ENCODE assay signal across 9 cellular contexts in genomic region chr12:64082866-64083268, GRCh38.
A peak's percentile ranks its signal among the peaks of the same experiment; 100 is the strongest.
DNase-seq lines count a peak whose midpoint lies in the region; ATAC-seq and TF ChIP-seq lines count a peak whose summit lies in the region.
"Had no signal": no experiment of that assay in that cellular context is flagged by ENCODE, and none has a peak within 500 bp of the region (broad histone marks: within the 10 kb centered on the region; RNA-seq: fewer than 3 reads in every experiment).

No MANE protein-coding gene starts in this region.

- H3K9me3 ChIP-seq in prostate gland, result no peaks in the 10 kb centered on the region
- H3K9me3 ChIP-seq in smooth muscle cell (replicated peaks; ENCODE audit: low read depth), result no peaks in the 10 kb centered on the region

- DNase-seq in AG10803 (ENCODE audit: low read depth), result no peak
- DNase-seq in NCI-H510A treated with DMSO at 0.1 percent for 48 hours (lab: John Stamatoyannopoulos, UW), result peak; percentile 94
- no peak for DNase-seq in fibroblast of the aortic adventitia (ENCODE audit: low read depth)
- DNase-seq in prostate gland (ENCODE audit: low spot score), result no peak
- no peak for DNase-seq in NCI-H2171 treated with DMSO at 0.1 percent for 48 hours (lab: John Stamatoyannopoulos, UW)
- DNase-seq in smooth muscle cell (lab: John Stamatoyannopoulos, UW; ENCODE audit: unreplicated experiment), result no peak
- no peak for DNase-seq in cortex of kidney (lab: John Stamatoyannopoulos, UW)
- DNase-seq: activated effector memory CD4-positive, alpha-beta T cell treated with anti-CD3 and anti-CD28 coated beads, Interleukin-2, amount 50 U/mL, for 16 hours had no signal

- H3K4me2 ChIP-seq in smooth muscle cell, result no peak overlapping the region

- 48% methylated on average over 1 of the region's 1 CpG for WGBS in prostate gland
- WGBS in smooth muscle cell (ENCODE audit: low lambda C conversion rate), result 81% methylated on average over 1 of the region's 1 CpG

- TF ChIP-seq POLR2A in prostate gland (IDR thresholded peaks at IDR 0.05), result no peak

- H3F3A ChIP-seq in smooth muscle cell (ENCODE audit: low read depth), result no peaks in the 10 kb centered on the region

- H3K79me2 ChIP-seq in smooth muscle cell (ENCODE audit: low read depth), result no peaks in the 10 kb centered on the region

- ATAC-seq in HG03045 (IDR thresholded peaks at IDR 0.05; ENCODE audit: unreplicated experiment), result no peak

- no peaks in the 10 kb centered on the region for H3K27me3 ChIP-seq in prostate gland (replicated peaks; ENCODE audit: insufficient read depth)
- H3K27me3 ChIP-seq in smooth muscle cell (ENCODE audit: low read depth), result no peaks in the 10 kb centered on the region

- H3K4me3 ChIP-seq in AG10803 (ENCODE audit: low read length), result peak overlapping the region; percentile 2; the same call in 1 of the 2 replicates
- H3K4me3 ChIP-seq in fibroblast of the aortic adventitia (ENCODE audit: low read depth, low read length), result peak overlapping the region; percentile 2
- no peak overlapping the region for H3K4me3 ChIP-seq in prostate gland
- no peak overlapping the region for H3K4me3 ChIP-seq in smooth muscle cell

- TF ChIP-seq CTCF in AG10803 (conservative IDR thresholded peaks at IDR 0.05; ENCODE audit: low read length) (no peak), fibroblast of the aortic adventitia (IDR thresholded peaks at IDR 0.05; ENCODE audit: insufficient read depth, low read length) (no peak), prostate gland (IDR thresholded peaks at IDR 0.05) (no peak), smooth muscle cell (IDR thresholded peaks at IDR 0.05; ENCODE audit: borderline replicate concordance, insufficient read depth, poor library complexity, severe bottlenecking) (no peak)

- H3K27ac ChIP-seq in prostate gland (peak overlapping the region; percentile 64 to 73), smooth muscle cell (ENCODE audit: low read depth) (no peak overlapping the region)

- H2AFZ ChIP-seq in smooth muscle cell (ENCODE audit: low read depth), result no peak overlapping the region

- no peak overlapping the region for H3K9ac ChIP-seq in smooth muscle cell (ENCODE audit: low read depth)

- H3K4me1 ChIP-seq in prostate gland (replicated peaks) (peaks cover 7% of the 10 kb centered on the region), smooth muscle cell (ENCODE audit: low read depth) (no peaks in the 10 kb centered on the region)

- intact Hi-C loops in prostate gland (cut with DNase I), result loop anchor here (5.0 to 10.0 kb wide), 2 partner anchors 41 to 238 kb away; partner anchors contain the start of gene SRGAP1

- no peaks in the 10 kb centered on the region for H4K20me1 ChIP-seq in smooth muscle cell (ENCODE audit: low read depth)

- H3K36me3 ChIP-seq in prostate gland, result no peaks in the 10 kb centered on the region
- H3K36me3 ChIP-seq in smooth muscle cell (ENCODE audit: low read depth), result no peaks in the 10 kb centered on the region

Comparison
In these comparisons a context has a peak if more than half of its experiments do, and no peak if none do; other contexts are left out.
1. H3K4me3 ChIP-seq: peak in AG10803 (single experiment) and fibroblast of the aortic adventitia (single experiment); none in prostate gland (0 of 2) and smooth muscle cell (single experiment).